Comparison of ENCODE assay signal across 1 cellular context in the genomic region with DNA sequence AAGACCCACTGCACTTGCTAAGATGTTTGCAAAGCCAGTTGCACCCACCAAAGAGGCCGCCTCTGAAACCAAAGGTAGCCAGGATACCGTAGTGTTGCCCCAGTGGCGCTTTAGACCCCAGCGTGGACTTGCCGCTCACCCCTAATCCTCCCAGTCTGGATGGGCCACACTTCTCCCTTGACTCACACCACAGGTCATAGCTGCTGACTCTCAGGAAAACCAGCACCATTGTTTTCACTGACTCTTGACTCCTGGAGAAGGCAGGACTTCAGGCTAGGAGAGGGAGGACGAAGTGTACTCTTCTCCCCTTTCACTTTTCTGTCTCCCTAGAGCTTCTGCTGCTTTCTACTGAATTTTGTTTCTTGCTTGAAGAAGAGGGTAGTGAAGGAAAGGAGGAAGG.
TF ChIP-seq lines count a peak whose summit lies in the region.

No MANE protein-coding gene starts in this region.

TF ChIP-seq in endothelial cell of umbilical vein, 7 proteins besides CTCF, POLR2A, EP300 and RAD21:
- TF ChIP-seq MYC (IDR thresholded peaks at IDR 0.05; ENCODE audit: low read depth, low read length) (no peak), FOS (IDR thresholded peaks at IDR 0.05; ENCODE audit: borderline replicate concordance, insufficient read depth, low read length) (no peak), GATA2 (IDR thresholded peaks at IDR 0.05; ENCODE audit: insufficient read depth, insufficient read length, low read depth, low read length) (no peak), POLR2AphosphoS5 (IDR thresholded peaks at IDR 0.05; ENCODE audit: insufficient read depth, low read depth, low read length) (no peak), EZH2 (IDR thresholded peaks at IDR 0.05; ENCODE audit: borderline replicate concordance, low read depth, low read length, severe bottlenecking) (no peak), JUN (IDR thresholded peaks at IDR 0.05; ENCODE audit: borderline replicate concordance, insufficient read depth, insufficient read length, low read depth) (no peak)
- TF ChIP-seq, protein P1, sequence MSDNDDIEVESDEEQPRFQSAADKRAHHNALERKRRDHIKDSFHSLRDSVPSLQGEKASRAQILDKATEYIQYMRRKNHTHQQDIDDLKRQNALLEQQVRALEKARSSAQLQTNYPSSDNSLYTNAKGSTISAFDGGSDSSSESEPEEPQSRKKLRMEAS (IDR thresholded peaks at IDR 0.05; ENCODE audit: insufficient read depth, insufficient read length), result no peak
